ENCODE assay signal across 1 cellular context in genomic region chr18:21933931-21934765, GRCh38.
TF ChIP-seq lines count a peak whose summit lies in the region.

No MANE protein-coding gene starts in this region.

TF ChIP-seq in H1, 55 proteins besides CTCF, POLR2A, EP300 and RAD21:
- TF ChIP-seq TAF7 (optimal IDR thresholded peaks at IDR 0.05; ENCODE audit: borderline replicate concordance, low read depth, low read length) (no peak), SP1 (IDR thresholded peaks at IDR 0.05; ENCODE audit: low read depth, low read length) (peak; percentile 68; the same call in 1 of the 2 replicates), NRF1 (IDR thresholded peaks at IDR 0.05; ENCODE audit: low read depth, low read length) (no peak), ZNF274 (IDR thresholded peaks at IDR 0.05; ENCODE audit: borderline replicate concordance, extremely low read depth, low read length) (no peak), SP4 (IDR thresholded peaks at IDR 0.05; ENCODE audit: low read length) (no peak), EGR1 (IDR thresholded peaks at IDR 0.05; ENCODE audit: borderline replicate concordance, low read depth, low read length) (no peak), MAX (IDR thresholded peaks at IDR 0.05) (peak; percentile 20; the same call in 1 of the 2 replicates), CBX8 (IDR thresholded peaks at IDR 0.05; ENCODE audit: borderline replicate concordance, low read depth, low read length) (no peak), CHD1 (IDR thresholded peaks at IDR 0.05; ENCODE audit: low read depth, low read length) (no peak), CREB1 (IDR thresholded peaks at IDR 0.05) (no peak), HDAC6 (IDR thresholded peaks at IDR 0.05; ENCODE audit: low read depth, low read length) (no peak), POLR2AphosphoS5 (IDR thresholded peaks at IDR 0.05; ENCODE audit: low read depth, low read length) (peak; percentile 24; the same call in 1 of the 2 replicates), RNF2 (IDR thresholded peaks at IDR 0.05; ENCODE audit: borderline replicate concordance, low read depth, low read length, missing control alignments, poor library complexity, severe bottlenecking) (no peak), TCF12 (IDR thresholded peaks at IDR 0.05; ENCODE audit: low read depth, low read length) (peak; percentile 84), E2F6 (IDR thresholded peaks at IDR 0.05) (0 out of 2 replicates have a peak, but pooled peaks have one; percentile 23), SIX5 (IDR thresholded peaks at IDR 0.05; ENCODE audit: low read depth, low read length) (no peak), JUN (IDR thresholded peaks at IDR 0.05; ENCODE audit: low read depth, low read length) (no peak), ASH2L (IDR thresholded peaks at IDR 0.05; ENCODE audit: low read length) (peak; percentile 63), NANOG (IDR thresholded peaks at IDR 0.05; ENCODE audit: insufficient read depth, low read depth, low read length, poor library complexity, severe bottlenecking) (peak; percentile 13), BACH1 (IDR thresholded peaks at IDR 0.05; ENCODE audit: low read length) (no peak), BCL11A (IDR thresholded peaks at IDR 0.05; ENCODE audit: low read depth in 2 of 2, low read length in 2 of 2) (no peak), JUND (IDR thresholded peaks at IDR 0.05; ENCODE audit: low read length) (no peak), ATF3 (IDR thresholded peaks at IDR 0.05; ENCODE audit: insufficient read depth, low read depth, low read length) (no peak), SAP30 (IDR thresholded peaks at IDR 0.05; ENCODE audit: insufficient read depth, insufficient replicate concordance, low read length) (no peak), POU5F1 (IDR thresholded peaks at IDR 0.05; ENCODE audit: low read depth, low read length) (0 out of 2 replicates have a peak, but pooled peaks have one; percentile 4), RXRA (IDR thresholded peaks at IDR 0.05; ENCODE audit: insufficient read depth, low read depth, low read length) (no peak), CBX5 (IDR thresholded peaks at IDR 0.05; ENCODE audit: low read depth, low read length) (no peak), GABPA (IDR thresholded peaks at IDR 0.05; ENCODE audit: borderline replicate concordance, insufficient read depth, low read length) (no peak), YY1 (IDR thresholded peaks at IDR 0.05; ENCODE audit: low read depth, low read length) (0 out of 2 replicates have a peak, but pooled peaks have one; percentile 52), TBP (IDR thresholded peaks at IDR 0.05; ENCODE audit: low read depth, low read length) (no peak), SIN3A (conservative IDR thresholded peaks at IDR 0.05 in 1 of 2, IDR thresholded peaks at IDR 0.05 in 1 of 2; ENCODE audit: low read depth in 1 of 2, low read length in 2 of 2) (0 out of 4 replicates have a peak, but pooled peaks of 1 of the 2 experiments have one; percentile 12), BRCA1 (IDR thresholded peaks at IDR 0.05; ENCODE audit: low read depth, low read length) (no peak), KDM1A (IDR thresholded peaks at IDR 0.05; ENCODE audit: borderline replicate concordance, low read length) (peak; percentile 31; the same call in 1 of the 2 replicates)
